ENCODE assay signal across 26 cellular contexts in genomic region chr7:118473271-118473670, GRCh38.
"Had no signal": no experiment of that assay in that cellular context is flagged by ENCODE, and none has a peak within 500 bp of the region (broad histone marks: within the 10 kb centered on the region; RNA-seq: fewer than 3 reads in every experiment).

No MANE protein-coding gene starts in this region.

- H2AFZ ChIP-seq: hepatocyte, parathyroid adenoma had no signal

- H3K27ac ChIP-seq: dorsolateral prefrontal cortex, gastrocnemius medialis, heart left ventricle, hepatocyte, left lung, neutrophil, parathyroid adenoma, psoas muscle, sigmoid colon, stomach had no signal

- H3K9me3 Mint-ChIP-seq: central memory CD8-positive, alpha-beta T cell; mesothelial cell of epicardium; naive B cell; neural crest cell had no signal

- H3K79me2 ChIP-seq: hepatocyte, parathyroid adenoma had no signal

- H3K9ac ChIP-seq: parathyroid adenoma had no signal

- H3K36me3 Mint-ChIP-seq: mesothelial cell of epicardium; naive B cell; natural killer cell treated with Interleukin-12 subunit alpha and Interleukin-12 subunit beta and Interleukin-15 and Interleukin-18, amount 100 ng/mL, for 72 hours; stimulated activated effector memory CD8-positive, alpha-beta T cell treated with anti-CD3 and anti-CD28 coated beads, Interleukin-12 subunit alpha, Interleukin-12 subunit beta, amount 100 ng/mL, for 72 hours had no signal

- DNase-seq: effector CD4-positive, alpha-beta T cell; foreskin fibroblast; gastrocnemius medialis; heart left ventricle; left cardiac atrium; left lung; mesenchymal stem cell; mucosa of descending colon; naive B cell; psoas muscle; right cardiac atrium; sigmoid colon; stimulated activated CD4-positive, alpha-beta T cell treated with anti-CD3 and anti-CD28 coated beads, Interleukin-2, amount 100 ng/mL, for 24 hours; stimulated activated CD4-positive, alpha-beta T cell treated with anti-CD3 and anti-CD28 coated beads, Interleukin-4, amount 100 ng/mL, for 24 hours; stimulated activated naive CD4-positive, alpha-beta T cell treated with Interleukin-2 at 50 U/mL for 16 hours; stomach; trophoblast cell had no signal

- H3K4me2 ChIP-seq: hepatocyte had no signal

- H3K36me3 ChIP-seq: gastrocnemius medialis, heart left ventricle, left lung, neutrophil, sigmoid colon, stomach had no signal

- H3K4me3 ChIP-seq: dorsolateral prefrontal cortex, gastrocnemius medialis, heart left ventricle, hepatocyte, left lung, mucosa of descending colon, psoas muscle, sigmoid colon, stomach had no signal

- H3K27ac Mint-ChIP-seq: mesothelial cell of epicardium; naive B cell; natural killer cell treated with Interleukin-12 subunit alpha and Interleukin-12 subunit beta and Interleukin-15 and Interleukin-18, amount 100 ng/mL, for 72 hours; stimulated activated effector memory CD8-positive, alpha-beta T cell treated with anti-CD3 and anti-CD28 coated beads, Interleukin-12 subunit alpha, Interleukin-12 subunit beta, amount 100 ng/mL, for 72 hours had no signal

- ATAC-seq: gastrocnemius medialis; heart left ventricle; left cardiac atrium; left lung; mucosa of descending colon; natural killer cell treated with Interleukin-12 subunit alpha and Interleukin-12 subunit beta and Interleukin-15 and Interleukin-18, amount 100 ng/mL, for 72 hours; psoas muscle; right cardiac atrium; stimulated activated effector memory CD8-positive, alpha-beta T cell treated with anti-CD3 and anti-CD28 coated beads, Interleukin-12 subunit alpha, Interleukin-12 subunit beta, amount 100 ng/mL, for 72 hours had no signal

- H3K4me1 Mint-ChIP-seq: central memory CD8-positive, alpha-beta T cell; mesothelial cell of epicardium; naive B cell; neural crest cell; stimulated activated effector memory CD8-positive, alpha-beta T cell treated with anti-CD3 and anti-CD28 coated beads, Interleukin-12 subunit alpha, Interleukin-12 subunit beta, amount 100 ng/mL, for 72 hours had no signal

- H3K9me3 ChIP-seq: gastrocnemius medialis, heart left ventricle, left lung, mucosa of descending colon, neutrophil, psoas muscle, sigmoid colon, stomach had no signal

- H3K4me3 Mint-ChIP-seq: central memory CD8-positive, alpha-beta T cell; mesothelial cell of epicardium; naive B cell; natural killer cell treated with Interleukin-12 subunit alpha and Interleukin-12 subunit beta and Interleukin-15 and Interleukin-18, amount 100 ng/mL, for 72 hours; neural crest cell; stimulated activated effector memory CD8-positive, alpha-beta T cell treated with anti-CD3 and anti-CD28 coated beads, Interleukin-12 subunit alpha, Interleukin-12 subunit beta, amount 100 ng/mL, for 72 hours had no signal

- H3K4me1 ChIP-seq: gastrocnemius medialis, heart left ventricle, left lung, parathyroid adenoma, psoas muscle, sigmoid colon, stomach had no signal

- H3K27me3 ChIP-seq: dorsolateral prefrontal cortex, gastrocnemius medialis, heart left ventricle, hepatocyte, left lung, neutrophil, sigmoid colon, stomach had no signal

- H3K27me3 Mint-ChIP-seq: central memory CD8-positive, alpha-beta T cell; naive B cell; natural killer cell treated with Interleukin-12 subunit alpha and Interleukin-12 subunit beta and Interleukin-15 and Interleukin-18, amount 100 ng/mL, for 72 hours had no signal
